ENCODE assay signal across 27 cellular contexts in the genomic region with DNA sequence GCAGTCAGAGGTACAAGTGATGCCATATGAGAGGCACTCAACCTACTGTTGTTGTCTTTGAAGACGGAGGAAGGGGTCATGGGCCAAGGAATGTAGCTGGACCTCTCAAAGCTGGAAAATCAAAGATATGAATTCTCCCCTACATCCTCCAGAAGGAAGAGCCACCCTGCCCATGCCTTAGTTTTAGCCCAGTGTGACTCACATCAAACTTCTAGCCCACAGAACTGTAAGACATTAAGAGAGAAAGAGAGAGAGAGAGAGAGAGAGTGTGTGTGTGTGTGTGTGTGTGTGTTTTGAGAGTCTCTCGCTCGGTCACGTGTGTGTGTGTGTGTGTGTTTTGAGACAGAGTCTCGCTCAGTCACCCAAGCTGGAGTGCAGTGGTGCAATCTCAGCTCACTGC.
"Had no signal": no experiment of that assay in that cellular context is flagged by ENCODE, and none has a peak within 500 bp of the region (broad histone marks: within the 10 kb centered on the region; RNA-seq: fewer than 3 reads in every experiment).

No MANE protein-coding gene starts in this region.

- H3K36me3 ChIP-seq: colonic mucosa, neural progenitor cell, pancreas had no signal

- H3K27me3 ChIP-seq: colonic mucosa, foreskin keratinocyte, heart left ventricle, neural progenitor cell, pancreas, spleen, tibial nerve, upper lobe of right lung, vagina had no signal

- H3K4me2 ChIP-seq: neural progenitor cell had no signal

- H3K4me1 ChIP-seq: colonic mucosa, foreskin keratinocyte, heart left ventricle, pancreas, spleen, tibial nerve, upper lobe of right lung, vagina had no signal

- H3K9me3 ChIP-seq: colonic mucosa, mucosa of descending colon, pancreas, upper lobe of right lung, vagina had no signal

- H3K4me1 Mint-ChIP-seq: neural progenitor cell; stimulated activated memory B cell treated with anti-CD40 and anti-IgM and Interleukin-4, amounts not matched to agents 10 μg/mL and 1 μg/mL and 100 μg/mL, for 72 hours had no signal

- H3K27ac ChIP-seq: colonic mucosa, foreskin keratinocyte, heart left ventricle, neural progenitor cell, pancreas, spleen, tibial nerve, upper lobe of right lung, vagina had no signal

- FAIRE-seq: endothelial cell of umbilical vein, islet of Langerhans, pancreas had no signal

- H3K9ac ChIP-seq: neural progenitor cell had no signal

- ATAC-seq: foreskin keratinocyte; heart left ventricle; left lobe of liver; mucosa of descending colon; natural killer cell; pancreas; right cardiac atrium; stimulated activated memory B cell treated with anti-CD40 and anti-IgM and Interleukin-4, amounts not matched to agents 10 μg/mL and 1 μg/mL and 100 μg/mL, for 72 hours; upper lobe of right lung had no signal

- H3K4me3 ChIP-seq: colonic mucosa, heart left ventricle, mucosa of descending colon, neural progenitor cell, pancreas, spleen, tibial nerve, upper lobe of right lung, vagina had no signal

- H2AFZ ChIP-seq: neural progenitor cell had no signal

- H3K9me3 Mint-ChIP-seq: natural killer cell; neural progenitor cell; stimulated activated naive CD8-positive, alpha-beta T cell treated with anti-CD3 and anti-CD28 coated beads, Interleukin-15, Interleukin-2, amounts not matched to agents 100 ng/mL and 50 ng/mL, for 24 hours had no signal

- H3K4me3 Mint-ChIP-seq: endodermal cell; natural killer cell; neural progenitor cell; stimulated activated memory B cell treated with anti-CD40 and anti-IgM and Interleukin-4, amounts not matched to agents 10 μg/mL and 1 μg/mL and 100 μg/mL, for 72 hours; stimulated activated naive CD8-positive, alpha-beta T cell treated with anti-CD3 and anti-CD28 coated beads, Interleukin-15, Interleukin-2, amounts not matched to agents 100 ng/mL and 50 ng/mL, for 24 hours had no signal

- H3K27ac Mint-ChIP-seq: endodermal cell; neural progenitor cell; progenitor cell of endocrine pancreas; stimulated activated memory B cell treated with anti-CD40 and anti-IgM and Interleukin-4, amounts not matched to agents 10 μg/mL and 1 μg/mL and 100 μg/mL, for 72 hours; stimulated activated naive CD8-positive, alpha-beta T cell treated with anti-CD3 and anti-CD28 coated beads, Interleukin-15, Interleukin-2, amounts not matched to agents 100 ng/mL and 50 ng/mL, for 24 hours had no signal

- H3K27me3 Mint-ChIP-seq: progenitor cell of endocrine pancreas; stimulated activated memory B cell treated with anti-CD40 and anti-IgM and Interleukin-4, amounts not matched to agents 10 μg/mL and 1 μg/mL and 100 μg/mL, for 72 hours; stimulated activated naive CD8-positive, alpha-beta T cell treated with anti-CD3 and anti-CD28 coated beads, Interleukin-15, Interleukin-2, amounts not matched to agents 100 ng/mL and 50 ng/mL, for 24 hours had no signal

- DNase-seq: colonic mucosa; dermis blood vessel endothelial cell; endodermal cell; erythroblast; foreskin keratinocyte; heart left ventricle; hippocampal formation; kidney glomerular epithelial cell; mucosa of descending colon; natural killer cell; nucleus accumbens; pancreas; right cardiac atrium; spleen; stimulated activated CD4-positive, alpha-beta T cell treated with anti-CD3 and anti-CD28 coated beads, Interleukin-15, amount 100 ng/mL, for 24 hours; stimulated activated CD4-positive, alpha-beta T cell treated with anti-CD3 and anti-CD28 coated beads, Interleukin-1b, Interleukin-23, amount 100 ng/mL, for 48 hours; stimulated activated CD4-positive, alpha-beta T cell treated with anti-CD3 and anti-CD28 coated beads, Interleukin-4, amount 100 ng/mL, for 24 hours; upper lobe of right lung had no signal
